In the genomic region with DNA sequence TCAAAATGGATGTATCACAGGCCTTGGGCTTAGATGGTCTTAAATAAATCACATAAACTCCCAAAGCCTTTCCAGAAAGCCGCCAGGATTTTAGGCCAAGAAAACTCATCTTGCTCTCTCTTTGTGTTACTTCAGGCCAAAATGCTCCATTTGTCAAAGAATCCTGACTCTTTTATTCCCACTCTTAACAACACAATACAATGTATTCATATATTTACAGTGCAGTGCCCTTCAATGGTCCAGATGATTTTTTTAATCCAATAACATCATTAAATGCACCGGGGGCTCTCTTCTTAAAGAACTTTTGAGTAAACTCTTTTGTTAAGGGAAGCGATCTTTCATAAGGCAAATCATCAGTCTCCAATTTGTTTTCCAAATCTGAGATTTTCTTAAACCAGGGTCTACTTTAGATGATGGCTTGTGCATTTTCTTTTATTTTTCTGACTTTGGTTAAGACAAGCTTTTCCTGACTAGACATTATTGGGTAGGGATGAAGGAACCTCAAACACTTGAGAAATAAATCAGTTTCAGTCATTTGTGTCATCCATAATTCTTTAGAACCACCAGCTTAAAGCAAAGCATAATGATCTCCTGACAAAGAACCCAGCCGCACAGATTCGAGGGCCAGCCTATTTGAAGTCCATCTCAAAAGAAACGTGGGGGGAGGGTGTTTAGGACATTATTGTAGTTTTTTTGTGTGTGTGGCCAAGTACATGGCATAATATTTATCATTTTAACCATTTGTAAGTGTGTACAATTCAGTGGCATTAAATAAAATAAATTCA, we compare ENCODE assay signal across 23 cellular contexts. TPM values are rescaled to one million over a fixed set of nuclear protein-coding genes. Genes with fewer than 3 reads are reported as not detected.
DNase-seq lines count a peak whose midpoint lies in the region; ATAC-seq and TF ChIP-seq lines count a peak whose summit lies in the region.
"Had no signal": no experiment of that assay in that cellular context is flagged by ENCODE, and none has a peak within 500 bp of the region (broad histone marks: within the 10 kb centered on the region; RNA-seq: fewer than 3 reads in every experiment).

No MANE protein-coding gene starts in this region.

- WGBS in ectodermal cell, 2 experiments, result 58 to 64% methylated on average over 6 of the region's 6 CpGs

- H3K27ac Mint-ChIP-seq in mesothelial cell of epicardium, result peak overlapping the region; percentile 73
- H3K27ac Mint-ChIP-seq: activated CD8-positive, alpha-beta T cell treated with anti-CD3 and anti-CD28 coated beads for 36 hours; activated T-helper 2 cell treated with anti-CD3 and anti-CD28 coated beads, Interferon-gamma antibody, Interleukin-2, Interleukin-4, amounts not matched to agents 10 μg/mL and 5 μg/mL and 100 μg/mL, durations not matched to agents 14 hours and 24 hours and 36 hours had no signal

- H3K36me3 ChIP-seq in cardiac muscle cell (no peaks in the 10 kb centered on the region), ectodermal cell (ENCODE audit: control insufficient read depth, insufficient read depth, low read length) (no peaks in the 10 kb centered on the region)
- H3K36me3 ChIP-seq: MG63, transverse colon had no signal

- TF ChIP-seq CTCF in cardiac muscle cell (IDR thresholded peaks at IDR 0.05; ENCODE audit: low read depth, low read length), result no peak
- TF ChIP-seq CTCF in mesothelial cell of epicardium (IDR thresholded peaks at IDR 0.05; ENCODE audit: unreplicated experiment), result no peak
- no peak for TF ChIP-seq CTCF in GM13977 (IDR thresholded peaks at IDR 0.05; ENCODE audit: extremely low read depth, insufficient read depth, missing control alignments)

- H3K27ac ChIP-seq in cardiac muscle cell, result peak overlapping the region; percentile 74
- peak overlapping the region; percentile 85 for H3K27ac ChIP-seq in ectodermal cell (ENCODE audit: insufficient read depth, low read depth, low read length, poor library complexity, severe bottlenecking)
- H3K27ac ChIP-seq: 22Rv1, KMS-11, transverse colon had no signal

- no peaks in the 10 kb centered on the region for H3K27me3 Mint-ChIP-seq in mesothelial cell of epicardium (ENCODE audit: low read depth)

- H3K9me3 Mint-ChIP-seq in mesothelial cell of epicardium, result no peaks in the 10 kb centered on the region
- H3K9me3 Mint-ChIP-seq: activated CD8-positive, alpha-beta T cell treated with anti-CD3 and anti-CD28 coated beads for 36 hours; activated T-helper 2 cell treated with anti-CD3 and anti-CD28 coated beads, Interferon-gamma antibody, Interleukin-2, Interleukin-4, amounts not matched to agents 10 μg/mL and 5 μg/mL and 100 μg/mL, durations not matched to agents 14 hours and 24 hours and 36 hours; stimulated activated effector memory CD8-positive, alpha-beta T cell treated with anti-CD3 and anti-CD28 coated beads, Interleukin-12 subunit alpha, Interleukin-12 subunit beta, amount 100 ng/mL, for 72 hours had no signal

- H3K4me1 Mint-ChIP-seq in mesothelial cell of epicardium, result peaks cover 50% of the 10 kb centered on the region

- ATAC-seq in Right ventricle myocardium inferior, result no peak
- ATAC-seq in GM21619 (IDR thresholded peaks at IDR 0.05; ENCODE audit: unreplicated experiment), result no peak
- ATAC-seq in HG03039 (IDR thresholded peaks at IDR 0.05; ENCODE audit: unreplicated experiment), result no peak

- no peaks in the 10 kb centered on the region for H3K27me3 ChIP-seq in cardiac muscle cell
- no peaks in the 10 kb centered on the region for H3K27me3 ChIP-seq in ectodermal cell (ENCODE audit: control insufficient read depth, insufficient read depth, low read length, poor library complexity, severe bottlenecking)
- H3K27me3 ChIP-seq: MG63, transverse colon had no signal

- intact Hi-C loops in Right ventricle myocardium inferior (cut with DNase I), result no loop called here

- no peak for DNase-seq in cardiac muscle cell (ENCODE audit: low read depth in 1 of 2, low spot score in 1 of 2)
- no peak for DNase-seq in Right ventricle myocardium inferior (ENCODE audit: missing footprints)
- no peak for DNase-seq in mesothelial cell of epicardium (ENCODE audit: low spot score in 2 of 2, unreplicated experiment in 2 of 2)
- DNase-seq in GM13977 (ENCODE audit: low spot score), result no peak
- no peak for DNase-seq in NCI-H446 (lab: John Stamatoyannopoulos, UW)
- DNase-seq: activated CD8-positive, alpha-beta memory T cell treated with anti-CD3 and anti-CD28 coated beads, Interleukin-2, amount 50 U/mL, for 48 hours; activated naive CD4-positive, alpha-beta T cell treated with anti-CD3 and anti-CD28 coated beads, Interleukin-2, amount 50 U/mL, for 16 hours; effector CD8-positive, alpha-beta T cell had no signal

- H3K4me3 ChIP-seq in cardiac muscle cell (no peak overlapping the region), ectodermal cell (ENCODE audit: insufficient read depth, low read depth, low read length) (no peak overlapping the region)
- H3K4me3 ChIP-seq: GM12878, MG63, transverse colon had no signal

- H3K4me1 ChIP-seq in cardiac muscle cell (ENCODE audit: low read depth) (peaks cover 32% of the 10 kb centered on the region), ectodermal cell (ENCODE audit: control insufficient read depth, insufficient read depth, low read length) (peaks cover 27% of the 10 kb centered on the region)

- in situ Hi-C loops in GM13977 (cut with MboI; ENCODE audit: low pct_unique_long_range_greater_than_20kb, low sequenced_read_pairs, unreplicated experiment), result no loop called here

- H3K9me3 ChIP-seq in cardiac muscle cell (ENCODE audit: low read depth) (no peaks in the 10 kb centered on the region), ectodermal cell (ENCODE audit: control insufficient read depth, low read length) (no peaks in the 10 kb centered on the region)
- H3K9me3 ChIP-seq: MG63, transverse colon had no signal

- no peak overlapping the region for H3K4me3 Mint-ChIP-seq in mesothelial cell of epicardium
- H3K4me3 Mint-ChIP-seq: activated CD8-positive, alpha-beta T cell treated with anti-CD3 and anti-CD28 coated beads for 36 hours had no signal

- no peaks in the 10 kb centered on the region for H3K36me3 Mint-ChIP-seq in mesothelial cell of epicardium
- H3K36me3 Mint-ChIP-seq: stimulated activated effector memory CD8-positive, alpha-beta T cell treated with anti-CD3 and anti-CD28 coated beads, Interleukin-12 subunit alpha, Interleukin-12 subunit beta, amount 100 ng/mL, for 72 hours had no signal

RNA-seq across cellular contexts. Expression of a gene that starts 6.2 kb away (rescaled TPM):
- total RNA-seq in cardiac muscle cell (0.27 TPM in 1 of 2 replicates, not detected in the other), Right ventricle myocardium inferior (not detected), mesothelial cell of epicardium (0.20 to 0.24 TPM (median 0.20 TPM) in 3 replicates)
- 0.54 TPM in 1 of 2 replicates, not detected in the other for polyA plus RNA-seq in cardiac muscle cell
- polyA plus RNA-seq in ectodermal cell (2013, experiment 1 of 4), result not detected
- polyA plus RNA-seq in ectodermal cell (2013, experiment 2 of 4), result not detected
- 0.32 TPM for polyA plus RNA-seq in ectodermal cell (2013, experiment 3 of 4)
- polyA plus RNA-seq in ectodermal cell (2013, experiment 4 of 4), result not detected
- total RNA-seq: activated CD8-positive, alpha-beta T cell treated with anti-CD3 and anti-CD28 coated beads for 36 hours; activated T-helper 2 cell treated with anti-CD3 and anti-CD28 coated beads, Interferon-gamma antibody, Interleukin-2, Interleukin-4, amounts not matched to agents 10 μg/mL and 5 μg/mL and 100 μg/mL, durations not matched to agents 14 hours and 24 hours and 36 hours; bronchial epithelial cell; epithelial cell of proximal tubule; GM12878; left lobe of liver; T-helper 2 cell treated with Interferon-gamma antibody and Interleukin-4, amounts not matched to agents 100 ng/mL and 5 ng/mL, for 36 hours had no signal
- polyA plus RNA-seq: GM12878 had no signal
